In genomic region chr7:95608344-95609173, GRCh38 we compare ENCODE assay signal across 8 cellular contexts. TPM values are rescaled to one million over a fixed set of nuclear protein-coding genes. Genes with fewer than 3 reads are reported as not detected.
DNase-seq lines count a peak whose midpoint lies in the region; ATAC-seq and TF ChIP-seq lines count a peak whose summit lies in the region.

No MANE protein-coding gene starts in this region.

- H3K4me1 ChIP-seq in BLaER1 treated with 17β-estradiol and CSF1 and Interleukin-3, amounts not matched to agents 10 nM and 100 nM = peaks cover 41 to 81% (median 57%) of the 10 kb centered on the region in 10 experiments
- H3K4me1 ChIP-seq in mammary epithelial cell (ENCODE audit: insufficient read depth, low read length) (peaks cover 4% of the 10 kb centered on the region), sigmoid colon (peaks cover 0 to 53% (median 46%) of the 10 kb centered on the region in 4 donors)

- no peaks in the 10 kb centered on the region for H3K36me3 Mint-ChIP-seq in activated CD4-positive, alpha-beta memory T cell treated with anti-CD3 and anti-CD28 coated beads, Interleukin-2, amount 10 ng/mL, durations not matched to agents 7 days and 5 days (ENCODE audit: low read depth)

- TF ChIP-seq POLR2A in sigmoid colon (IDR thresholded peaks at IDR 0.05) = no peak

- no peak overlapping the region for H3K27ac Mint-ChIP-seq in activated CD4-positive, alpha-beta memory T cell treated with anti-CD3 and anti-CD28 coated beads, Interleukin-2, amount 10 ng/mL, durations not matched to agents 7 days and 5 days

- CTCF ChIA-PET in mammary epithelial cell (lab: Charles Lee; ENCODE audit: low non-redundant PET) = no interaction called here
- CTCF ChIA-PET in activated CD4-positive, alpha-beta memory T cell treated with anti-CD3 and anti-CD28 coated beads, Interleukin-2, amount 10 ng/mL, durations not matched to agents 7 days and 5 days (lab: Charles Lee) = no interaction called here

- no peaks in the 10 kb centered on the region for H3K79me2 ChIP-seq in mammary epithelial cell (ENCODE audit: insufficient read depth, low read length)

- peak overlapping the region; percentile 59 to 92 (median 82); a peak in 21 of 22 replicates for H3K27ac ChIP-seq in BLaER1 treated with 17β-estradiol and CSF1 and Interleukin-3, amounts not matched to agents 10 nM and 100 nM
- H3K27ac ChIP-seq in mammary epithelial cell (ENCODE audit: insufficient read depth, low read depth, low read length) (no peak overlapping the region), sigmoid colon (peak overlapping the region; percentile 83 to 95 (median 91))

- peak; percentile 65 to 98 (median 96) for TF ChIP-seq EP300 in sigmoid colon (IDR thresholded peaks at IDR 0.05)

- no peaks in the 10 kb centered on the region for H3K9me3 Mint-ChIP-seq in activated CD4-positive, alpha-beta memory T cell treated with anti-CD3 and anti-CD28 coated beads, Interleukin-2, amount 10 ng/mL, durations not matched to agents 7 days and 5 days

- WGBS in mammary epithelial cell (ENCODE audit: low coverage, missing lambda C conversion rate) = 34% methylated on average over 11 of the region's 11 CpGs
- WGBS in sigmoid colon, 2 donors = 3 to 12% methylated on average over 11 of the region's 11 CpGs

- H3K9ac ChIP-seq in BLaER1 treated with 17β-estradiol and CSF1 and Interleukin-3, amounts not matched to agents 10 nM and 100 nM = peak overlapping the region; percentile 31 to 77 (median 66); a peak in 21 of 22 replicates
- no peak overlapping the region for H3K9ac ChIP-seq in mammary epithelial cell (ENCODE audit: insufficient read depth, low read length)

- ATAC-seq in GM19043 (IDR thresholded peaks at IDR 0.05; ENCODE audit: low read depth, unreplicated experiment) (peak; percentile 96), HG03108 (IDR thresholded peaks at IDR 0.05; ENCODE audit: unreplicated experiment) (peak; percentile 99)

- H2AFZ ChIP-seq in mammary epithelial cell (ENCODE audit: low read depth, low read length) = no peak overlapping the region

- peaks cover 4 to 34% (median 24%) of the 10 kb centered on the region in 11 experiments; a peak in 21 of 22 replicates for H3K9me3 ChIP-seq in BLaER1 treated with 17β-estradiol and CSF1 and Interleukin-3, amounts not matched to agents 10 nM and 100 nM (replicated peaks in 1 of 11)
- H3K9me3 ChIP-seq in mammary epithelial cell (replicated peaks; ENCODE audit: insufficient read depth, low read length) = no peaks in the 10 kb centered on the region
- H3K9me3 ChIP-seq in sigmoid colon = no peaks in the 10 kb centered on the region

- H3K27me3 Mint-ChIP-seq in activated CD4-positive, alpha-beta memory T cell treated with anti-CD3 and anti-CD28 coated beads, Interleukin-2, amount 10 ng/mL, durations not matched to agents 7 days and 5 days = no peaks in the 10 kb centered on the region

- dilution Hi-C loops in mammary epithelial cell (cut with HindIII; ENCODE audit: low sequenced_read_pairs) = no loop called here

- POLR2A ChIA-PET in activated CD4-positive, alpha-beta memory T cell treated with anti-CD3 and anti-CD28 coated beads, Interleukin-2, amount 10 ng/mL, durations not matched to agents 7 days and 5 days (lab: Charles Lee) = no interaction called here

- no peaks in the 10 kb centered on the region for H3K4me1 Mint-ChIP-seq in activated CD4-positive, alpha-beta memory T cell treated with anti-CD3 and anti-CD28 coated beads, Interleukin-2, amount 10 ng/mL, durations not matched to agents 7 days and 5 days

- peak overlapping the region; percentile 73 to 90 (median 83) for H3K4me2 ChIP-seq in BLaER1 treated with 17β-estradiol and CSF1 and Interleukin-3, amounts not matched to agents 10 nM and 100 nM
- no peak overlapping the region for H3K4me2 ChIP-seq in mammary epithelial cell (ENCODE audit: insufficient read depth, low read depth, low read length)

- H3K4me3 Mint-ChIP-seq in activated CD4-positive, alpha-beta memory T cell treated with anti-CD3 and anti-CD28 coated beads, Interleukin-2, amount 10 ng/mL, durations not matched to agents 7 days and 5 days = no peak overlapping the region

- in situ Hi-C loops in mammary epithelial cell (cut with MboI; ENCODE audit: low sequenced_read_pairs in 2 of 2) = no loop called here

- H3K4me3 ChIP-seq in BLaER1 treated with 17β-estradiol and CSF1 and Interleukin-3, amounts not matched to agents 10 nM and 100 nM = peak overlapping the region; percentile 4 to 61 (median 40); a peak in 16 of 20 replicates
- H3K4me3 ChIP-seq in mammary epithelial cell (replicated peaks in 1 of 3; ENCODE audit: insufficient read depth in 1 of 3, low read depth in 2 of 3, low read length in 3 of 3) (no peak overlapping the region), sigmoid colon (peak overlapping the region in 3 of 4 donors; percentile 16 to 30 (median 23))

- TF ChIP-seq CTCF in mammary epithelial cell (conservative IDR thresholded peaks at IDR 0.05 in 1 of 2, IDR thresholded peaks at IDR 0.05 in 1 of 2; ENCODE audit: extremely low read depth in 1 of 2, insufficient read depth in 1 of 2, low read depth in 1 of 2, low read length in 2 of 2) (no peak), sigmoid colon (IDR thresholded peaks at IDR 0.05) (no peak)

- no TSS peak for BruUV-seq in mammary epithelial cell (replicated peaks; lab: Mats Ljungman, UMichigan)

- DNase-seq in NCI-H82 treated with DMSO at 0.1 percent for 48 hours (lab: John Stamatoyannopoulos, UW; ENCODE audit: unreplicated experiment) (peak; percentile 50), mammary epithelial cell (peak; percentile 62), iPS-NIHi7 (ENCODE audit: extremely low spot score) (peak; percentile 86), sigmoid colon (peak; percentile 99)
- DNase-seq in activated CD4-positive, alpha-beta memory T cell treated with anti-CD3 and anti-CD28 coated beads, Interleukin-2, amount 10 ng/mL, durations not matched to agents 7 days and 5 days = no peak

- intact Hi-C loops in mammary epithelial cell (cut with micrococcal nuclease) (no loop called here), sigmoid colon (cut with DNase I) (loop anchor here (2.0 to 10.0 kb wide), 3 partner anchors 20 to 166 kb away; partner anchors contain the start of gene DYNC1I1)

- peaks cover 0 to 3% (median 0%) of the 10 kb centered on the region in 11 experiments; a peak in 1 of 22 replicates for H4K20me1 ChIP-seq in BLaER1 treated with 17β-estradiol and CSF1 and Interleukin-3, amounts not matched to agents 10 nM and 100 nM
- no peaks in the 10 kb centered on the region for H4K20me1 ChIP-seq in mammary epithelial cell (ENCODE audit: insufficient read depth, low read length)

- H3K27me3 ChIP-seq in BLaER1 treated with 17β-estradiol and CSF1 and Interleukin-3, amounts not matched to agents 10 nM and 100 nM = no peaks in the 10 kb centered on the region
- peaks cover 2% of the 10 kb centered on the region for H3K27me3 ChIP-seq in mammary epithelial cell (ENCODE audit: insufficient read depth, low read length)
- H3K27me3 ChIP-seq in sigmoid colon = no peaks in the 10 kb centered on the region

- H3K36me3 ChIP-seq in BLaER1 treated with 17β-estradiol and CSF1 and Interleukin-3, amounts not matched to agents 10 nM and 100 nM = 0 out of 22 replicates have a peak, but pooled peaks cover 0 to 4% (median 0%) of the 10 kb centered on the region in 11 experiments
- H3K36me3 ChIP-seq in mammary epithelial cell (ENCODE audit: insufficient read depth, low read length) (no peaks in the 10 kb centered on the region), sigmoid colon (no peaks in the 10 kb centered on the region)

RNA-seq across cellular contexts. Expression of gene PDK4, which starts 12.2 kb away (rescaled TPM):
- total RNA-seq in mammary epithelial cell (1 to 10 TPM in 1 of 2 donors, not detected in 1; 1.8 TPM), sigmoid colon (1,000 to 10,000 TPM in 1 of 4 donors, 100 to 1,000 TPM in 3; 254 to 1,066 (median 595) TPM)
- polyA plus RNA-seq in mammary epithelial cell (not detected), sigmoid colon (100 to 1,000 TPM in 1 of 3 donors, 10 to 100 TPM in 2; 38.4 to 162 (median 48.0) TPM)
- polyA minus RNA-seq in mammary epithelial cell = not detected
- total RNA-seq in activated CD4-positive, alpha-beta memory T cell treated with anti-CD3 and anti-CD28 coated beads, Interleukin-2, amount 10 ng/mL, durations not matched to agents 7 days and 5 days = not detected

Comparison
In these comparisons a context has a peak if more than half of its experiments do, and no peak if none do; other contexts are left out.
1. H3K4me3 ChIP-seq: peak in BLaER1 treated with 17β-estradiol and CSF1 and Interleukin-3, amounts not matched to agents 10 nM and 100 nM (10 of 10) and sigmoid colon (3 of 4); none in mammary epithelial cell (0 of 3).
2. RNA of gene PDK4, which starts 12.2 kb away (total RNA-seq): 254 to 1,066 TPM in sigmoid colon; 1.8 TPM in mammary epithelial cell and not detected in activated CD4-positive, alpha-beta memory T cell treated with anti-CD3 and anti-CD28 coated beads, Interleukin-2, amount 10 ng/mL, durations not matched to agents 7 days and 5 days; every median in the first group is over 10 times any median in the second.